Comparison of ENCODE assay signal across 8 cellular contexts in the genomic region with DNA sequence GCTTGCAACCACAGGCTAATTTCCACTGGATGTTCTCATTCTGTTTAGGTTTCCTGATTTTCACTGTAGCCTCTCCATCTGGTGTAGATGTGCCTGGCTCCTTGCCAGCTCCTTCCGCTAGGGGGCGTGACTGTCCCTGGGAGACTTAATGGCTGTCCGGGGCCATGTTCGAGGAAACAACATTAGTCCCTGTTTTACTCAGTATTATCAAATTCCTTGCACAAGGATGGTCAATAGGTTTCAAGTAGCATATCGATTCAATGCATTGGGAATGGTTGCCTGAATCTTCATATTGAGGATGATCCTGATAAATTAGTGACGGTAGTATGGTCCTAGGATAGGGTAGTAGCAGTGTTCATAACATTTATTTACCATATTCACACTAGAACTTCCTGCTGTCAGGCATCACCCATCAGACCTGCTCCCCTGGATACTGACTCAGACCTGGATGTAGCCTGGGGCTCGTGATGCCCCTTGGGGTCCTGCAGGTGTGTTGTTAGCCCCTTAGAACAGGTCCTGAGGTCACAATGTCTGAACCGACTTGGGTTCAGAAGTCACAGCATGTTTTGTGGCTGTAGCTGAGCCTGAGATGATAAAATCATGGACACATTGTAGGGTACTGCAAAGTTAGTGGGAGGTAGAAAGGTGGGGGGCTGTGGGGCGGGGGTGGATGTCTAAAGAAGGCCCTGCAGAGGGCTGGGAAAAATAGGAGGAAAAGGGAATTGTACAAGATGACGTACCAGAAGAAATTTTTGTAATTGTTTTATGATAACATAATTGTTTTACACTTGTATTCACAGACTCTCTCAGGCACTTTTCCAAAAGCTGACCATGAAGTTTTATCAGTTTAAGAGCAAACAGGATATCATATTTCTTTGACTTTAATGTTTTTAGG. TPM values are rescaled to one million over a fixed set of nuclear protein-coding genes. Genes with fewer than 3 reads are reported as not detected.
A peak's percentile ranks its signal among the peaks of the same experiment; 100 is the strongest.
DNase-seq lines count a peak whose midpoint lies in the region; ATAC-seq and TF ChIP-seq lines count a peak whose summit lies in the region.

No MANE protein-coding gene starts in this region.

- peak; percentile 53 for TF ChIP-seq CTCF in GM10266 (IDR thresholded peaks at IDR 0.05; ENCODE audit: control insufficient read depth, insufficient read depth, low read depth, missing control alignments)

- no peak for DNase-seq in GM10266 (ENCODE audit: extremely low spot score)
- DNase-seq in NCI-H1694 treated with DMSO at 0.1 percent for 48 hours (lab: John Stamatoyannopoulos, UW) = peak; percentile 74
- DNase-seq in activated CD8-positive, alpha-beta memory T cell treated with anti-CD3 and anti-CD28 coated beads, Interleukin-2, amount 50 U/mL, for 48 hours = peak; percentile 87
- peak; percentile 84 for DNase-seq in glomerular endothelial cell (ENCODE audit: extremely low read depth, low read depth, low spot score)
- peak; percentile 16 to 60 for DNase-seq in stimulated activated CD4-positive, alpha-beta T cell treated with anti-CD3 and anti-CD28 coated beads, Interleukin-12 subunit alpha, Interleukin-12 subunit beta, amount 100 ng/mL, for 24 hours (ENCODE audit: low read depth in 2 of 2)
- DNase-seq in cerebellar nuclear complex (lab: John Stamatoyannopoulos, UW) = no peak

- no peak for ATAC-seq in HG03571 (IDR thresholded peaks at IDR 0.05; ENCODE audit: unreplicated experiment)
- no peak for ATAC-seq in GM18511 (IDR thresholded peaks at IDR 0.05; ENCODE audit: unreplicated experiment)

RNA-seq across cellular contexts. Expression of gene EXOC6, which starts 8.9 kb away (rescaled TPM):
- total RNA-seq in glomerular endothelial cell = 21.7 and 37.6 TPM in 2 replicates

Comparison
In these comparisons a context has a peak if more than half of its experiments do, and no peak if none do; other contexts are left out.
1. DNase-seq: peak in NCI-H1694 treated with DMSO at 0.1 percent for 48 hours (single experiment), activated CD8-positive, alpha-beta memory T cell treated with anti-CD3 and anti-CD28 coated beads, Interleukin-2, amount 50 U/mL, for 48 hours (single experiment), glomerular endothelial cell (single experiment) and stimulated activated CD4-positive, alpha-beta T cell treated with anti-CD3 and anti-CD28 coated beads, Interleukin-12 subunit alpha, Interleukin-12 subunit beta, amount 100 ng/mL, for 24 hours (2 of 2); none in GM10266 (single experiment) and cerebellar nuclear complex (0 of 2).